Comparison of ENCODE assay signal across 25 cellular contexts in the genomic region with DNA sequence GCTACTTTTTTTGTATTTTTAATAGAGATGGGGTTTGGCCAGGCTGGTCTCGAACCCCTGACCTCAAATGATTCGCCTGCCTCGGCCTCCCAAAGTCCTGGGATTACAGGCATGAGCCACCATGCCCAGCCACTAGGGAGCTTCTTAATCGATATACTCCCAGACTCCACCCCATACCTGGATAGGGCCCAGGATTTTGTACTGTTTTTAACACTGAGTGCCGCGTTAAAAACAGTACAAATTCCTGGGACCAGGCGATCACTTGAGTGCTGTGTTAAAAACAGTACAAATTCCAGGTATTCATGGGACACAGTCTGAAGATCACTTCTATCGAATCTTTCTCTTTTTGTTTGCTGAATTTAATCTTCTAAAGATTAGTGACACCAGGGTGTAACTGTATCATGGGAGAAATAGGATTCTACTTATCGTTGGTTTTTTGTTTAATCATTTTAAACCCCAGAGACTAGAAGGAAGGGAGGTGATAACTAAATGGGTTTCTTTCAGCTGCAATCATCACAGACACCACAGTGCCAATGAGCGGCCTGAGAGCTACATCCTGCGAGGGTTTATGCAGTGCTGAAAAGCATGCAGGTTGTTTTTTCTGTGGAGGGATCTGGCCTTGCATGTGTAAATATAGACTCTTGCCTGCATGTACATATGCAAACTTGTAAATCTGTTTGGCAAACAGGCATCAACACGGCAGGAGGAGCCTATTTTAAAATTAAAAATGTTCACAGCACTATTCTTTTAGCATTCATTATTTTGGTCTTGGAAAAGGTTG.
"Had no signal": no experiment of that assay in that cellular context is flagged by ENCODE, and none has a peak within 500 bp of the region (broad histone marks: within the 10 kb centered on the region; RNA-seq: fewer than 3 reads in every experiment).

No MANE protein-coding gene starts in this region.

- H3K9me3 ChIP-seq: body of pancreas, lower lobe of right lung, thoracic aorta, vagina had no signal

- H3K4me3 Mint-ChIP-seq: activated CD4-positive, alpha-beta T cell treated with anti-CD3 and anti-CD28 coated beads, Interleukin-2, amount 10 ng/mL, durations not matched to agents 24 days and 14 days; activated CD8-positive, alpha-beta memory T cell treated with anti-CD3 and anti-CD28 coated beads, Interleukin-2, amount 10 ng/mL, durations not matched to agents 7 days and 5 days; activated CD8-positive, alpha-beta T cell treated with anti-CD3 and anti-CD28 coated beads for 36 hours; activated T-helper 1 cell treated with anti-CD3 and anti-CD28 coated beads, Interleukin-12 subunit alpha, Interleukin-12 subunit beta, Interleukin-2, Interleukin-4 antibody, amounts not matched to agents 30 ng/mL and 10 ng/mL and 1 ng/mL, durations not matched to agents 14 hours and 24 hours and 36 hours; naive B cell; type B pancreatic cell had no signal

- H3K36me3 ChIP-seq: lower lobe of right lung, thoracic aorta, vagina had no signal

- H3K36me3 Mint-ChIP-seq: activated CD8-positive, alpha-beta memory T cell treated with anti-CD3 and anti-CD28 coated beads, Interleukin-2, amount 10 ng/mL, durations not matched to agents 7 days and 5 days; naive B cell; type B pancreatic cell had no signal

- H3K4me1 ChIP-seq: foreskin keratinocyte, lower lobe of right lung, vagina had no signal

- H3K9me3 Mint-ChIP-seq: activated CD4-positive, alpha-beta T cell treated with anti-CD3 and anti-CD28 coated beads, Interleukin-2, amount 10 ng/mL, durations not matched to agents 24 days and 14 days; activated CD8-positive, alpha-beta T cell treated with anti-CD3 and anti-CD28 coated beads for 36 hours; activated T-helper 1 cell treated with anti-CD3 and anti-CD28 coated beads, Interleukin-12 subunit alpha, Interleukin-12 subunit beta, Interleukin-2, Interleukin-4 antibody, amounts not matched to agents 30 ng/mL and 10 ng/mL and 1 ng/mL, durations not matched to agents 14 hours and 24 hours and 36 hours; type B pancreatic cell had no signal

- H3K27ac Mint-ChIP-seq: activated CD4-positive, alpha-beta T cell treated with anti-CD3 and anti-CD28 coated beads, Interleukin-2, amount 10 ng/mL, durations not matched to agents 24 days and 14 days; activated CD8-positive, alpha-beta memory T cell treated with anti-CD3 and anti-CD28 coated beads, Interleukin-2, amount 10 ng/mL, durations not matched to agents 7 days and 5 days; activated CD8-positive, alpha-beta T cell treated with anti-CD3 and anti-CD28 coated beads for 36 hours; activated T-helper 1 cell treated with anti-CD3 and anti-CD28 coated beads, Interleukin-12 subunit alpha, Interleukin-12 subunit beta, Interleukin-2, Interleukin-4 antibody, amounts not matched to agents 30 ng/mL and 10 ng/mL and 1 ng/mL, durations not matched to agents 14 hours and 24 hours and 36 hours; naive B cell; type B pancreatic cell had no signal

- H3K27me3 Mint-ChIP-seq: activated CD4-positive, alpha-beta T cell treated with anti-CD3 and anti-CD28 coated beads, Interleukin-2, amount 10 ng/mL, durations not matched to agents 24 days and 14 days; activated CD8-positive, alpha-beta memory T cell treated with anti-CD3 and anti-CD28 coated beads, Interleukin-2, amount 10 ng/mL, durations not matched to agents 7 days and 5 days; activated CD8-positive, alpha-beta T cell treated with anti-CD3 and anti-CD28 coated beads for 36 hours; naive B cell had no signal

- H3K27me3 ChIP-seq: body of pancreas, foreskin keratinocyte, vagina had no signal

- H3K4me3 ChIP-seq: body of pancreas, lower lobe of right lung, thoracic aorta, vagina had no signal

- H3K4me1 Mint-ChIP-seq: activated CD4-positive, alpha-beta T cell treated with anti-CD3 and anti-CD28 coated beads, Interleukin-2, amount 10 ng/mL, durations not matched to agents 24 days and 14 days; activated CD8-positive, alpha-beta memory T cell treated with anti-CD3 and anti-CD28 coated beads, Interleukin-2, amount 10 ng/mL, durations not matched to agents 7 days and 5 days; naive B cell had no signal

- H3K27ac ChIP-seq: body of pancreas, foreskin keratinocyte, lower lobe of right lung, thoracic aorta, vagina had no signal

- ATAC-seq: activated CD4-positive, CD25-positive, alpha-beta regulatory T cell treated with anti-CD3 and anti-CD28 coated beads, Interleukin-2, amount 50 U/mL, for 24 hours; activated CD8-positive, alpha-beta memory T cell treated with anti-CD3 and anti-CD28 coated beads, Interleukin-2, amount 10 ng/mL, durations not matched to agents 7 days and 5 days; activated CD8-positive, alpha-beta T cell treated with anti-CD3 and anti-CD28 coated beads for 36 hours; body of pancreas; foreskin keratinocyte; left colon; lower lobe of right lung had no signal

- DNase-seq: activated CD4-positive, alpha-beta T cell treated with anti-CD3 and anti-CD28 coated beads, Interleukin-2, amount 10 ng/mL, durations not matched to agents 24 days and 14 days; activated CD8-positive, alpha-beta memory T cell treated with anti-CD3 and anti-CD28 coated beads, Interleukin-2, amount 10 ng/mL, durations not matched to agents 7 days and 5 days; activated CD8-positive, alpha-beta T cell treated with anti-CD3 and anti-CD28 coated beads for 36 hours; activated gamma-delta T cell; activated naive CD4-positive, alpha-beta T cell treated with anti-CD3 and anti-CD28 coated beads, Interleukin-2, amount 50 U/mL, for 16 hours; anterior cingulate cortex; body of pancreas; caudate nucleus; dermis blood vessel endothelial cell; effector CD8-positive, alpha-beta T cell; foreskin keratinocyte; hippocampal formation; islet precursor cell; left colon; lower lobe of right lung; naive B cell; nucleus accumbens; stimulated activated CD4-positive, alpha-beta T cell treated with anti-CD3 and anti-CD28 coated beads, Interleukin-2, amount 100 ng/mL, for 48 hours; stimulated activated naive CD4-positive, alpha-beta T cell treated with Interleukin-2 at 50 U/mL for 16 hours; T-helper 9 cell had no signal
